In the genomic region with DNA sequence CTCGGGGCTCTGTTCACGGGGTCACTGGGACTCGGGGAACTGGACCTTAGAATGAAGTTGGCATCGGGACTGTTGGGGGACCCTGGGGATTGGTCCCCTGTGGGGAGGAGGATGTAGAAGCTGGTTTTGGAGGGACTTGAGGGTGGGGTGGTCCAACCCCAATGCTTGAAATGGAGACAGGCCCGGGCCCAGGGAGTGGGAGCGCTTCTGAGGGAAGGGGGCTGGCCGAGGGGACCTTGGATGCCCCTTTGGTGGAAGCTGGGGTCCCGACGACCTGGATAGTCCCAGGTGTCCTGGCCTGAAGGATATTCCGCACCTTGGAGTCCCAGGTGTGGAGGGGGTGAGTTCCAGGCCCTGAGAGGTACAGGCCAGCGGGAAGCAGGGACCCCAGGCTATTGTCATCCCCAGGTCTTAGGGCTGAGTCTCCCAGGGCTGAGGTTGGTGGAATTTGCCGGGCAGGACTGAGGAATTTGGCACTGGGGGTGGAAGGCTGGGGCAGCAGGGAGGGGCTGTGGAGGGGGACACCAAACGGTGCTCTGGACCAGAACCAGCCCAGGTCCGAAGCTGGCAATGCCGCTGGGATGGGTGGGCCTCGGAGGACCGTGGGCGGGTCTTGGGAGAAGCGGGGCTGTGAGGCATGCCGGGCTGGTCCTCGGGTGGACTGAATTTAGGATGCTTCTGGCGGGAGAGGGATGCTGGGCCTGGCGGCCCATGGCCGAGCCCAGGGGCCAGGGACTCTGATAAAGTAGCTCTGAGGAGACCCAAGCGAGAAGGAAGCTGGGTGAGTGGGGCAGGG, we compare ENCODE assay signal across 8 cellular contexts. TPM values are rescaled to one million over a fixed set of nuclear protein-coding genes. Genes with fewer than 3 reads are reported as not detected.
DNase-seq lines count a peak whose midpoint lies in the region; FAIRE-seq and TF ChIP-seq lines count a peak whose summit lies in the region.

No MANE protein-coding gene starts in this region.

- DNase-seq in G401 (ENCODE audit: low spot score) (peak; percentile 21), RWPE1 (ENCODE audit: low spot score) (peak; percentile 20), endothelial cell of umbilical vein (ENCODE audit: low read depth, low spot score) (no peak), retinal pigment epithelial cell (ENCODE audit: low read depth) (no peak), NCI-H2196 treated with DMSO at 0.1 percent for 48 hours (lab: John Stamatoyannopoulos, UW; ENCODE audit: unreplicated experiment) (no peak), Ammon's horn (ENCODE audit: low spot score) (no peak), DMS153 treated with DMSO at 0.1 percent for 48 hours (lab: John Stamatoyannopoulos, UW; ENCODE audit: unreplicated experiment) (no peak), GDM1 (lab: John Stamatoyannopoulos, UW) (no peak)

- no peak overlapping the region for H3K9ac ChIP-seq in endothelial cell of umbilical vein (replicated peaks; ENCODE audit: extremely low read depth, insufficient read depth, low read length)

- H4K20me1 ChIP-seq in endothelial cell of umbilical vein (replicated peaks; ENCODE audit: control insufficient read depth, extremely low read depth, insufficient read depth, low read length) = no peaks in the 10 kb centered on the region

- dilution Hi-C loops in endothelial cell of umbilical vein (cut with MboI; ENCODE audit: extremely low pct_ligation_motif_present, low sequenced_read_pairs) = no loop called here

- H3K4me2 ChIP-seq in endothelial cell of umbilical vein (ENCODE audit: insufficient read depth, low read length) = peak overlapping the region; percentile 62

- no peak for TF ChIP-seq POLR2A in endothelial cell of umbilical vein (IDR thresholded peaks at IDR 0.05; ENCODE audit: low read depth, low read length)

- FAIRE-seq in endothelial cell of umbilical vein (lab: Jason Lieb, UNC) = peak; percentile 26

- H3K27ac ChIP-seq in RWPE1 (peak overlapping the region; percentile 97), endothelial cell of umbilical vein (ENCODE audit: insufficient read depth, low read depth, low read length) (no peak overlapping the region)

- H3K27me3 ChIP-seq in endothelial cell of umbilical vein (ENCODE audit: control insufficient read depth in 2 of 2, insufficient read depth in 2 of 2, low read length in 2 of 2) = no peaks in the 10 kb centered on the region

- CTCF ChIA-PET in RWPE1 (lab: Yijun Ruan, JAX) = interaction anchor here (0.5 kb wide), 1 partner anchor 625 kb away, joined by 3 read pairs; no protein-coding TSS in a partner anchor
- CTCF ChIA-PET in endothelial cell of umbilical vein (lab: Charles Lee) = interaction anchor here (0.6 to 1.4 kb wide), 4 partner anchors 17 to 121 kb away, joined by 3 to 6 read pairs (median 4); no protein-coding TSS in a partner anchor

- BruUV-seq in endothelial cell of umbilical vein (replicated peaks; lab: Mats Ljungman, UMichigan) = no TSS peak

- H3K79me2 ChIP-seq in endothelial cell of umbilical vein (ENCODE audit: control insufficient read depth, insufficient read depth, low read length) = peaks cover 27% of the 10 kb centered on the region

- in situ Hi-C loops in G401 (cut with HindIII; ENCODE audit: low sequenced_read_pairs) = no loop called here

- H3K9me3 ChIP-seq in endothelial cell of umbilical vein (replicated peaks; ENCODE audit: control insufficient read depth, insufficient read depth, low read length) = no peaks in the 10 kb centered on the region

- H3K36me3 ChIP-seq in endothelial cell of umbilical vein (ENCODE audit: control insufficient read depth in 2 of 2, extremely low read depth in 1 of 2, insufficient read depth in 2 of 2, low read length in 2 of 2) = peaks cover 9 to 19% of the 10 kb centered on the region in 2 experiments

- intact Hi-C loops in endothelial cell of umbilical vein (cut with micrococcal nuclease) = loop anchor here (5.0 kb wide), 1 partner anchor 163 kb away; the partner anchor contains the start of gene TNFAIP8L1

- peak overlapping the region; percentile 10 for H2AFZ ChIP-seq in endothelial cell of umbilical vein (ENCODE audit: low read depth, low read length)

- H3K4me3 ChIP-seq in endothelial cell of umbilical vein (replicated peaks in 1 of 3; ENCODE audit: insufficient read depth in 1 of 3, low read depth in 1 of 3, low read length in 3 of 3) (peak overlapping the region; percentile 6 to 42 (median 32)), retinal pigment epithelial cell (ENCODE audit: low read length) (peak overlapping the region; percentile 77)

- peaks cover 12% of the 10 kb centered on the region for H3K4me1 ChIP-seq in endothelial cell of umbilical vein (ENCODE audit: control insufficient read depth, extremely low read depth, insufficient read depth, low read length)

- TF ChIP-seq CTCF in RWPE1 (conservative IDR thresholded peaks at IDR 0.05; ENCODE audit: low read depth) (no peak), endothelial cell of umbilical vein (IDR thresholded peaks at IDR 0.05; ENCODE audit: extremely low read depth in 1 of 2, insufficient read depth in 1 of 2, low read depth in 1 of 2, low read length in 2 of 2) (no peak), retinal pigment epithelial cell (conservative IDR thresholded peaks at IDR 0.05; ENCODE audit: low read depth, low read length) (no peak)

- H3K9me1 ChIP-seq in endothelial cell of umbilical vein (replicated peaks; ENCODE audit: control insufficient read depth, extremely low read depth, insufficient read depth, low read length) = no peaks in the 10 kb centered on the region

- POLR2A ChIA-PET in RWPE1 (lab: Yijun Ruan, JAX; ENCODE audit: low non-redundant PET) = no interaction called here
- POLR2A ChIA-PET in endothelial cell of umbilical vein (lab: Charles Lee) = no interaction called here

TF ChIP-seq in endothelial cell of umbilical vein, 7 proteins besides CTCF, POLR2A, EP300 and RAD21:
- TF ChIP-seq MYC (IDR thresholded peaks at IDR 0.05; ENCODE audit: low read depth, low read length) (no peak), POLR2AphosphoS5 (IDR thresholded peaks at IDR 0.05; ENCODE audit: insufficient read depth, low read depth, low read length) (no peak), FOS (IDR thresholded peaks at IDR 0.05; ENCODE audit: borderline replicate concordance, insufficient read depth, low read length) (no peak)

RNA-seq across cellular contexts. Expression of gene HDGFL2, which starts 1.8 kb away (rescaled TPM):
- 86.6 and 106 TPM in 2 replicates for total RNA-seq in G401 (2014; rRNA removed; shearing (Covaris generic))
- total RNA-seq in endothelial cell of umbilical vein = 79.6 and 89.9 TPM in 2 replicates
- polyA plus RNA-seq in endothelial cell of umbilical vein = 27.2 and 39.1 TPM in 2 replicates
- 28.1 and 33.7 TPM in 2 replicates for polyA plus RNA-seq in endothelial cell of umbilical vein (2011; cell fraction: cytosol; rRNA removed)
- 56.4 and 63.9 TPM in 2 replicates for polyA plus RNA-seq in endothelial cell of umbilical vein (2011; cell fraction: nucleus; rRNA removed)
- 47.1 and 68.0 TPM in 2 replicates for polyA plus RNA-seq in endothelial cell of umbilical vein (2012)
- 15.9 and 23.6 TPM in 2 replicates for polyA minus RNA-seq in endothelial cell of umbilical vein
- 12.6 TPM for polyA minus RNA-seq in endothelial cell of umbilical vein (2011; cell fraction: cytosol; rRNA and poly(A)+ RNA removed)
- polyA minus RNA-seq in endothelial cell of umbilical vein (2011; cell fraction: nucleus; rRNA and poly(A)+ RNA removed) = 16.1 and 26.2 TPM in 2 replicates

RNA-seq across cellular contexts. Expression of gene UBXN6, which starts 16.3 kb away (rescaled TPM):
- total RNA-seq in G401 (2014; rRNA removed; shearing (Covaris generic)) = 59.6 and 72.8 TPM in 2 replicates
- total RNA-seq in endothelial cell of umbilical vein = 78.5 and 84.5 TPM in 2 replicates
- polyA plus RNA-seq in endothelial cell of umbilical vein = 93.7 and 171 TPM in 2 replicates
- 68.6 and 97.4 TPM in 2 replicates for polyA plus RNA-seq in endothelial cell of umbilical vein (2011; cell fraction: cytosol; rRNA removed)
- polyA plus RNA-seq in endothelial cell of umbilical vein (2011; cell fraction: nucleus; rRNA removed) = 66.6 and 74.7 TPM in 2 replicates
- polyA plus RNA-seq in endothelial cell of umbilical vein (2012) = 50.9 and 64.5 TPM in 2 replicates
- 47.1 and 52.0 TPM in 2 replicates for polyA minus RNA-seq in endothelial cell of umbilical vein
- 31.3 TPM for polyA minus RNA-seq in endothelial cell of umbilical vein (2011; cell fraction: cytosol; rRNA and poly(A)+ RNA removed)
- 12.1 and 22.0 TPM in 2 replicates for polyA minus RNA-seq in endothelial cell of umbilical vein (2011; cell fraction: nucleus; rRNA and poly(A)+ RNA removed)

RNA-seq across cellular contexts. Expression of gene PLIN4, which starts 44.4 kb away (rescaled TPM):
- 0.18 and 0.34 TPM in 2 replicates for total RNA-seq in G401 (2014; rRNA removed; shearing (Covaris generic))
- not detected in 2 replicates for total RNA-seq in endothelial cell of umbilical vein
- 0.01 TPM in 1 of 2 replicates, not detected in the other for polyA plus RNA-seq in endothelial cell of umbilical vein
- polyA plus RNA-seq in endothelial cell of umbilical vein (2011; cell fraction: cytosol; rRNA removed) = 0.01 TPM in 2 replicates
- 0.04 and 0.05 TPM in 2 replicates for polyA plus RNA-seq in endothelial cell of umbilical vein (2011; cell fraction: nucleus; rRNA removed)
- polyA plus RNA-seq in endothelial cell of umbilical vein (2012) = 0.25 and 0.27 TPM in 2 replicates
- polyA minus RNA-seq in endothelial cell of umbilical vein = not detected in 2 replicates
- polyA minus RNA-seq in endothelial cell of umbilical vein (2011; cell fraction: cytosol; rRNA and poly(A)+ RNA removed) = not detected
- polyA minus RNA-seq in endothelial cell of umbilical vein (2011; cell fraction: nucleus; rRNA and poly(A)+ RNA removed) = not detected in 2 replicates

Comparison
In these comparisons a context has a peak if more than half of its experiments do, and no peak if none do; other contexts are left out.
1. DNase-seq: peak in G401 (single experiment) and RWPE1 (single experiment); none in endothelial cell of umbilical vein (single experiment), retinal pigment epithelial cell (single experiment), NCI-H2196 treated with DMSO at 0.1 percent for 48 hours (single experiment), Ammon's horn (single experiment), DMS153 treated with DMSO at 0.1 percent for 48 hours (single experiment) and GDM1 (single experiment).